Comparison of ENCODE assay signal across 8 cellular contexts in the genomic region with DNA sequence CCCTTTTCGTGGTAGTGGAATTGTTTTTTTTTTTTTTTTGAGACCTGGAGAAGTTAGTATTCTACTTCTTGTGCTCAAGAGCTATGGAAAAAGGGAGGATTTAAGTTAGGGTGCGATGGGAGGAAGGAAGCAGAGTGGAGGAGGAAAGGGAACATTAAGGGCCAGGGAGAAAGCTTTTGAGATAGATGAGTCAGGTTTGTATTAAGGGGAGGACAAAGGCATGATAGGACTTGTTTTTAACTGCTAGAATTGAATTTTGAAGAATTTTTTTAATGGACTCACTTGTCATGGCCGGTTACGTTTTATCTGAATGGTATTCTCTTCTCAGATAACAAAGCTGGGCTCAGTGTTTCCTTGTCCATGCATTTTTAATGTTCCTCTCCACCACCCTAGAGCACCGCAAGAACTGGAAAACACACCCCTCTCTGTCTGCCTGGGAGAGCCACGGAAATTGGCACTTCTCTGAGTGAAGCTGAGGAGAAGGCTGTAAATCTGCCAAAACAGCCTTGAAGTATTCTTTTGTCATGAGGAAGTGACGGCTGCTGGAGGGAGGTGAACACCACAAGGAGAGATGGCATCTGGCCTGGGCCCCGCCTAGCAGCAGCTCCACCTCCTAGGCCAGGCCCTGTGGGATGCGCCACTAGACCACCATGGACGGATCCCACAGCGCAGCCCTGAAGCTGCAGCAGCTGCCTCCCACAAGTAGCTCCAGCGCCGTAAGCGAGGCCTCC. TPM values are rescaled to one million over a fixed set of nuclear protein-coding genes. Genes with fewer than 3 reads are reported as not detected.
DNase-seq lines count a peak whose midpoint lies in the region; ATAC-seq and TF ChIP-seq lines count a peak whose summit lies in the region.

No MANE protein-coding gene starts in this region.

- TF ChIP-seq POLR2A in prostate gland (IDR thresholded peaks at IDR 0.05): no peak

- H3F3A ChIP-seq in GM23338 (replicated peaks; ENCODE audit: low read depth): peaks cover 6% of the 10 kb centered on the region

- peaks cover 39% of the 10 kb centered on the region for H3K4me1 Mint-ChIP-seq in GM23338
- peaks cover 42% of the 10 kb centered on the region for H3K4me1 Mint-ChIP-seq in T-helper 17 cell

- no peak overlapping the region for H2AFZ ChIP-seq in GM23338

- no peaks in the 10 kb centered on the region for H4K20me1 ChIP-seq in GM23338 (replicated peaks; ENCODE audit: insufficient read depth)

- H3K36me3 Mint-ChIP-seq in GM23338 (ENCODE audit: low read depth) (peaks cover 3% of the 10 kb centered on the region), T-helper 17 cell (ENCODE audit: low read depth) (peaks cover 16% of the 10 kb centered on the region)

- H3K4me1 ChIP-seq in GM23338 (ENCODE audit: insufficient read depth): peaks cover 18% of the 10 kb centered on the region
- H3K4me1 ChIP-seq in prostate gland (replicated peaks): no peaks in the 10 kb centered on the region

- H3K27me3 ChIP-seq in GM23338 (ENCODE audit: insufficient read depth): no peaks in the 10 kb centered on the region
- H3K27me3 ChIP-seq in prostate gland (replicated peaks; ENCODE audit: insufficient read depth): no peaks in the 10 kb centered on the region

- TF ChIP-seq CTCF in GM23338 (conservative IDR thresholded peaks at IDR 0.05; ENCODE audit: low read depth in 2 of 2) (no peak), choroid plexus epithelial cell (conservative IDR thresholded peaks at IDR 0.05; ENCODE audit: low read depth, low read length) (no peak), prostate gland (IDR thresholded peaks at IDR 0.05) (no peak)

- H3K36me3 ChIP-seq in GM23338 (ENCODE audit: insufficient read depth) (no peaks in the 10 kb centered on the region; the same call in 1 of the 2 replicates), prostate gland (no peaks in the 10 kb centered on the region)

- 40% methylated on average over 14 of the region's 14 CpGs for WGBS in prostate gland

- H3K9me3 ChIP-seq in prostate gland (no peaks in the 10 kb centered on the region), T-helper 17 cell (ENCODE audit: control insufficient read depth, low read length, poor library complexity, severe bottlenecking) (no peaks in the 10 kb centered on the region)

- H3K4me3 ChIP-seq in GM23338 (no peak overlapping the region), choroid plexus epithelial cell (ENCODE audit: low read depth, low read length) (no peak overlapping the region), prostate gland (peak overlapping the region in 1 of 2 donors; percentile 57)

- H3K27me3 Mint-ChIP-seq in GM23338 (ENCODE audit: insufficient read depth, low read depth, poor library complexity) (peaks cover 6% of the 10 kb centered on the region), T-helper 17 cell (no peaks in the 10 kb centered on the region)

- ATAC-seq in GM23338: no peak
- no peak for ATAC-seq in HG03139 (IDR thresholded peaks at IDR 0.05; ENCODE audit: unreplicated experiment)
- no peak for ATAC-seq in T-helper 17 cell
- no peak for ATAC-seq in GM18502 (IDR thresholded peaks at IDR 0.05; ENCODE audit: poor library complexity, unreplicated experiment)
- no peak for ATAC-seq in HG02970 (IDR thresholded peaks at IDR 0.05; ENCODE audit: low FRiP score, unreplicated experiment)

- no peaks in the 10 kb centered on the region for H3K79me2 ChIP-seq in GM23338 (replicated peaks; ENCODE audit: insufficient read depth)

- no peak overlapping the region for H3K4me3 Mint-ChIP-seq in GM23338
- H3K4me3 Mint-ChIP-seq in T-helper 17 cell: no peak overlapping the region

- peak overlapping the region; percentile 43; the same call in 1 of the 2 replicates for H3K27ac Mint-ChIP-seq in GM23338
- H3K27ac Mint-ChIP-seq in T-helper 17 cell: no peak overlapping the region

- no peak overlapping the region for H3K4me2 ChIP-seq in GM23338

- no peaks in the 10 kb centered on the region for H3K9me3 Mint-ChIP-seq in GM23338

- DNase-seq in GM23338 (ENCODE audit: low spot score): peak; percentile 36
- peak; percentile 83 for DNase-seq in NCI-H2227 treated with DMSO at 0.1 percent for 48 hours (lab: John Stamatoyannopoulos, UW)
- DNase-seq in choroid plexus epithelial cell (ENCODE audit: low read depth): peak; percentile 32
- peak; percentile 87 for DNase-seq in prostate gland (ENCODE audit: low spot score)
- DNase-seq in T-helper 17 cell: no peak

- H3K27ac ChIP-seq in GM23338 (ENCODE audit: low read depth) (no peak overlapping the region), prostate gland (peak overlapping the region; percentile 66 to 82)

- no peaks in the 10 kb centered on the region for H3K9me2 ChIP-seq in GM23338 (ENCODE audit: insufficient read depth)

- intact Hi-C loops in prostate gland (cut with DNase I): loop anchor here (10.0 kb wide), 1 partner anchor 406 kb away; no protein-coding TSS in a partner anchor

TF ChIP-seq in GM23338, 12 proteins besides CTCF, POLR2A, EP300 and RAD21 (continues in another document):
- no peak for TF ChIP-seq CREB1 (CRISPR knock-in tag; IDR thresholded peaks at IDR 0.05; ENCODE audit: low read depth)
- TF ChIP-seq, protein P1, sequence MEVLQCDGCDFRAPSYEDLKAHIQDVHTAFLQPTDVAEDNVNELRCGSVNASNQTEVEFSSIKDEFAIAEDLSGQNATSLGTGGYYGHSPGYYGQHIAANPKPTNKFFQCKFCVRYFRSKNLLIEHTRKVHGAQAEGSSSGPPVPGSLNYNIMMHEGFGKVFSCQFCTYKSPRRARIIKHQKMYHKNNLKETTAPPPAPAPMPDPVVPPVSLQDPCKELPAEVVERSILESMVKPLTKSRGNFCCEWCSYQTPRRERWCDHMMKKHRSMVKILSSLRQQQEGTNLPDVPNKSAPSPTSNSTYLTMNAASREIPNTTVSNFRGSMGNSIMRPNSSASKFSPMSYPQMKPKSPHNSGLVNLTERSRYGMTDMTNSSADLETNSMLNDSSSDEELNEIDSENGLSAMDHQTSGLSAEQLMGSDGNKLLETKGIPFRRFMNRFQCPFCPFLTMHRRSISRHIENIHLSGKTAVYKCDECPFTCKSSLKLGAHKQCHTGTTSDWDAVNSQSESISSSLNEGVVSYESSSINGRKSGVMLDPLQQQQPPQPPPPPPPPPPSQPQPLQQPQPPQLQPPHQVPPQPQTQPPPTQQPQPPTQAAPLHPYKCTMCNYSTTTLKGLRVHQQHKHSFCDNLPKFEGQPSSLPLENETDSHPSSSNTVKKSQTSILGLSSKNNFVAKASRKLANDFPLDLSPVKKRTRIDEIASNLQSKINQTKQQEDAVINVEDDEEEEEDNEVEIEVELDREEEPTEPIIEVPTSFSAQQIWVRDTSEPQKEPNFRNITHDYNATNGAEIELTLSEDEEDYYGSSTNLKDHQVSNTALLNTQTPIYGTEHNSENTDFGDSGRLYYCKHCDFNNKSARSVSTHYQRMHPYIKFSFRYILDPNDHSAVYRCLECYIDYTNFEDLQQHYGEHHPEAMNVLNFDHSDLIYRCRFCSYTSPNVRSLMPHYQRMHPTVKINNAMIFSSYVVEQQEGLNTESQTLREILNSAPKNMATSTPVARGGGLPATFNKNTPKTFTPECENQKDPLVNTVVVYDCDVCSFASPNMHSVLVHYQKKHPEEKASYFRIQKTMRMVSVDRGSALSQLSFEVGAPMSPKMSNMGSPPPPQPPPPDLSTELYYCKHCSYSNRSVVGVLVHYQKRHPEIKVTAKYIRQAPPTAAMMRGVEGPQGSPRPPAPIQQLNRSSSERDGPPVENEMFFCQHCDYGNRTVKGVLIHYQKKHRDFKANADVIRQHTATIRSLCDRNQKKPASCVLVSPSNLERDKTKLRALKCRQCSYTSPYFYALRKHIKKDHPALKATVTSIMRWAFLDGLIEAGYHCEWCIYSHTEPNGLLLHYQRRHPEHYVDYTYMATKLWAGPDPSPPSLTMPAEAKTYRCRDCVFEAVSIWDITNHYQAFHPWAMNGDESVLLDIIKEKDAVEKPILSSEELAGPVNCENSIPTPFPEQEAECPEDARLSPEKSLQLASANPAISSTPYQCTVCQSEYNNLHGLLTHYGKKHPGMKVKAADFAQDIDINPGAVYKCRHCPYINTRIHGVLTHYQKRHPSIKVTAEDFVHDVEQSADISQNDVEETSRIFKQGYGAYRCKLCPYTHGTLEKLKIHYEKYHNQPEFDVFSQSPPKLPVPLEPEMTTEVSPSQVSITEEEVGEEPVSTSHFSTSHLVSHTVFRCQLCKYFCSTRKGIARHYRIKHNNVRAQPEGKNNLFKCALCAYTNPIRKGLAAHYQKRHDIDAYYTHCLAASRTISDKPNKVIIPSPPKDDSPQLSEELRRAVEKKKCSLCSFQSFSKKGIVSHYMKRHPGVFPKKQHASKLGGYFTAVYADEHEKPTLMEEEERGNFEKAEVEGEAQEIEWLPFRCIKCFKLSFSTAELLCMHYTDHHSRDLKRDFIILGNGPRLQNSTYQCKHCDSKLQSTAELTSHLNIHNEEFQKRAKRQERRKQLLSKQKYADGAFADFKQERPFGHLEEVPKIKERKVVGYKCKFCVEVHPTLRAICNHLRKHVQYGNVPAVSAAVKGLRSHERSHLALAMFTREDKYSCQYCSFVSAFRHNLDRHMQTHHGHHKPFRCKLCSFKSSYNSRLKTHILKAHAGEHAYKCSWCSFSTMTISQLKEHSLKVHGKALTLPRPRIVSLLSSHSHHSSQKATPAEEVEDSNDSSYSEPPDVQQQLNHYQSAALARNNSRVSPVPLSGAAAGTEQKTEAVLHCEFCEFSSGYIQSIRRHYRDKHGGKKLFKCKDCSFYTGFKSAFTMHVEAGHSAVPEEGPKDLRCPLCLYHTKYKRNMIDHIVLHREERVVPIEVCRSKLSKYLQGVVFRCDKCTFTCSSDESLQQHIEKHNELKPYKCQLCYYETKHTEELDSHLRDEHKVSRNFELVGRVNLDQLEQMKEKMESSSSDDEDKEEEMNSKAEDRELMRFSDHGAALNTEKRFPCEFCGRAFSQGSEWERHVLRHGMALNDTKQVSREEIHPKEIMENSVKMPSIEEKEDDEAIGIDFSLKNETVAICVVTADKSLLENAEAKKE (CRISPR knock-in tag; IDR thresholded peaks at IDR 0.05): no peak
- TF ChIP-seq POLR2AphosphoS5 (IDR thresholded peaks at IDR 0.05; ENCODE audit: low read depth): no peak
- TF ChIP-seq, protein P2, sequence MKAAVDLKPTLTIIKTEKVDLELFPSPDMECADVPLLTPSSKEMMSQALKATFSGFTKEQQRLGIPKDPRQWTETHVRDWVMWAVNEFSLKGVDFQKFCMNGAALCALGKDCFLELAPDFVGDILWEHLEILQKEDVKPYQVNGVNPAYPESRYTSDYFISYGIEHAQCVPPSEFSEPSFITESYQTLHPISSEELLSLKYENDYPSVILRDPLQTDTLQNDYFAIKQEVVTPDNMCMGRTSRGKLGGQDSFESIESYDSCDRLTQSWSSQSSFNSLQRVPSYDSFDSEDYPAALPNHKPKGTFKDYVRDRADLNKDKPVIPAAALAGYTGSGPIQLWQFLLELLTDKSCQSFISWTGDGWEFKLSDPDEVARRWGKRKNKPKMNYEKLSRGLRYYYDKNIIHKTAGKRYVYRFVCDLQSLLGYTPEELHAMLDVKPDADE (IDR thresholded peaks at IDR 0.05): no peak

RNA-seq across cellular contexts. Expression of a gene that starts 3.5 kb away (rescaled TPM):
- 8.6 and 9.6 TPM in 2 replicates for total RNA-seq in GM23338 (2014; rRNA removed; shearing (Covaris generic))
- polyA plus RNA-seq in GM23338 (2016; fragmentation: Nextera tagmentation; extraction: Ambion mirVana): 4.6 and 5.5 TPM in 2 replicates
- total RNA-seq in prostate gland: 100 to 1,000 TPM; 125 to 350 TPM
- 10 to 100 TPM; 32.9 to 41.7 TPM for total RNA-seq in T-helper 17 cell

RNA-seq across cellular contexts. Expression of a gene that starts 5.5 kb away (rescaled TPM):
- total RNA-seq in GM23338 (2014; rRNA removed; shearing (Covaris generic)): 6.5 and 8.2 TPM in 2 replicates
- 9.9 and 11.4 TPM in 2 replicates for polyA plus RNA-seq in GM23338 (2016; fragmentation: Nextera tagmentation; extraction: Ambion mirVana)
- total RNA-seq in prostate gland: 10 to 100 TPM in 1 of 2 donors, 1 to 10 TPM in 1; 9.8 to 10.8 TPM
- 1 to 10 TPM; 2.5 to 3.6 TPM for total RNA-seq in T-helper 17 cell

Comparison
In these comparisons a context has a peak if more than half of its experiments do, and no peak if none do; other contexts are left out.
1. DNase-seq: peak in GM23338 (single experiment), NCI-H2227 treated with DMSO at 0.1 percent for 48 hours (single experiment), choroid plexus epithelial cell (single experiment) and prostate gland (single experiment); none in T-helper 17 cell (0 of 3).